9 cellular contexts compared by ENCODE assay signal in the genomic region with DNA sequence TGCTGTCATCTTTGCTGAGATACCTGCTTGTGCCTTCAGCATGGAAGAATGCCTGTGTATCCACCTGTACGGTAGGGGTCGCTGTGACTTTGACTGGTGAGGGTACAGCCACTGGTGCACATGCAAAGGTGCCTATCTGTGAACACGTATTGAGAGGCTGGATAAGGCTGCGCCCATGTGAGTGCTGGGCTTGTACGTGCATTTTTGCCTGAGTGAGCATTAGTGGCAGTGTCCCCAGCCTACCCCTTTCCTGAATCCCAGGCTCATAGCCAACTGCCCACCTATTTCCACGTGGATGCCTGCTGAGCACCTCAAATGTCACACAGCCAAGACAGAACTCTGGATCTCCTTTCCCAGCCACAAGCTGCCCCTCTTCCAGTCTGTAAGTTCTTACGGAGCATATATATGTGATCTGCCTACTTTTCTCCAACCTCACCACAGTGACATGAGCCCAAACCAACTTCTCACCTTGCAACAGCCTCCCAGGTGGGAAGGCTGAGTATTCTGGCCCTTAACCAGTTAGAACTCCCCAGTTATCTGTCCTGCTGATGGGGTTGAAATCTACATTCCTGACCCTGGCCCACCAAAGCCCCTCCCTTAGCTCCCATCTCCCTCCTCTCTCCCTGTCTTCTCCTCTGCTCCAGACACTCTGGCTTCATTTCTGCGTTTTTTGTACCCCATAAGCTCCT. TPM values are rescaled to one million over a fixed set of nuclear protein-coding genes. Genes with fewer than 3 reads are reported as not detected.
DNase-seq lines count a peak whose midpoint lies in the region; ATAC-seq and TF ChIP-seq lines count a peak whose summit lies in the region.
"Had no signal": no experiment of that assay in that cellular context is flagged by ENCODE, and none has a peak within 500 bp of the region (broad histone marks: within the 10 kb centered on the region; RNA-seq: fewer than 3 reads in every experiment).

No MANE protein-coding gene starts in this region.

- H3K4me1 Mint-ChIP-seq in progenitor cell of endocrine pancreas (ENCODE audit: low read depth), result peaks cover 22% of the 10 kb centered on the region

- peak; percentile 24; the same call in 1 of the 2 replicates for TF ChIP-seq CTCF in GM12874 (IDR thresholded peaks at IDR 0.05; ENCODE audit: insufficient read depth, low read depth, low read length)
- TF ChIP-seq CTCF in progenitor cell of endocrine pancreas (IDR thresholded peaks at IDR 0.05; ENCODE audit: unreplicated experiment), result peak; percentile 53

- peak overlapping the region; percentile 97 for H3K27ac Mint-ChIP-seq in progenitor cell of endocrine pancreas

- peak; percentile 64 to 69 for DNase-seq in NCI-H526 (lab: John Stamatoyannopoulos, UW)
- no peak for DNase-seq in progenitor cell of endocrine pancreas (ENCODE audit: low spot score, unreplicated experiment)
- DNase-seq in LoVo (ENCODE audit: low spot score), result no peak
- DNase-seq: activated naive CD4-positive, alpha-beta T cell had no signal

- peaks cover 3% of the 10 kb centered on the region for H3K9me3 Mint-ChIP-seq in progenitor cell of endocrine pancreas (ENCODE audit: low read depth)

- peak overlapping the region; percentile 80 for H3K4me3 Mint-ChIP-seq in progenitor cell of endocrine pancreas (ENCODE audit: low read depth)

- H3K27me3 Mint-ChIP-seq in progenitor cell of endocrine pancreas, result no peaks in the 10 kb centered on the region

- H3K36me3 Mint-ChIP-seq in progenitor cell of endocrine pancreas (ENCODE audit: insufficient read depth), result no peaks in the 10 kb centered on the region

- ATAC-seq in esophagus mucosa, result peak; percentile 45
- no peak for ATAC-seq in GM18858 (IDR thresholded peaks at IDR 0.05; ENCODE audit: unreplicated experiment)
- no peak for ATAC-seq in GM19395 (IDR thresholded peaks at IDR 0.05; ENCODE audit: unreplicated experiment)

RNA-seq across cellular contexts. Expression of gene SLC2A10, which starts 1.1 kb away (rescaled TPM):
- total RNA-seq in esophagus mucosa (2.1 TPM), progenitor cell of endocrine pancreas (16.1 and 16.6 TPM in 2 replicates)
- total RNA-seq: T-helper 2 cell treated with Interferon-gamma antibody and Interleukin-4, amounts not matched to agents 100 ng/mL and 5 ng/mL, for 36 hours had no signal

RNA-seq across cellular contexts. Expression of gene TP53RK, which starts 19.1 kb away (rescaled TPM):
- total RNA-seq in esophagus mucosa (7.8 TPM), progenitor cell of endocrine pancreas (11.1 and 11.5 TPM in 2 replicates)

RNA-seq across cellular contexts. Expression of gene SLC13A3, which starts 57.1 kb away (rescaled TPM):
- total RNA-seq in esophagus mucosa (0.92 TPM), progenitor cell of endocrine pancreas (2.9 and 5.0 TPM in 2 replicates)
- total RNA-seq: T-helper 2 cell treated with Interferon-gamma antibody and Interleukin-4, amounts not matched to agents 100 ng/mL and 5 ng/mL, for 36 hours had no signal

Comparison
In these comparisons a context has a peak if more than half of its experiments do, and no peak if none do; other contexts are left out.
1. DNase-seq: peak in NCI-H526 (2 of 2); none in progenitor cell of endocrine pancreas (single experiment) and LoVo (single experiment).